ENCODE assay signal across 19 cellular contexts in genomic region chr1:230970432-230970831, GRCh38.
"Had no signal": no experiment of that assay in that cellular context is flagged by ENCODE, and none has a peak within 500 bp of the region (broad histone marks: within the 10 kb centered on the region; RNA-seq: fewer than 3 reads in every experiment).

No MANE protein-coding gene starts in this region.

- H3K4me1 ChIP-seq: left ventricle myocardium inferior, vagina had no signal

- H3K27me3 Mint-ChIP-seq: activated naive CD4-positive, alpha-beta T cell treated with anti-CD3 and anti-CD28 coated beads, Interleukin-2, amount 10 ng/mL, durations not matched to agents 7 days and 5 days; type B pancreatic cell had no signal

- H2AFZ ChIP-seq: hepatocyte had no signal

- H3K4me3 Mint-ChIP-seq: activated naive CD4-positive, alpha-beta T cell treated with anti-CD3 and anti-CD28 coated beads, Interleukin-2, amount 10 ng/mL, durations not matched to agents 7 days and 5 days; activated T-cell treated with anti-CD3 and anti-CD28 coated beads, Interleukin-2, amount 50 U/mL, for 72 hours; neural crest cell; type B pancreatic cell had no signal

- H3K9me3 Mint-ChIP-seq: activated naive CD4-positive, alpha-beta T cell treated with anti-CD3 and anti-CD28 coated beads, Interleukin-2, amount 10 ng/mL, durations not matched to agents 7 days and 5 days; activated T-cell treated with anti-CD3 and anti-CD28 coated beads, Interleukin-2, amount 50 U/mL, for 72 hours; neural crest cell; type B pancreatic cell had no signal

- H3K4me2 ChIP-seq: hepatocyte had no signal

- H3K4me3 ChIP-seq: body of pancreas, hepatocyte, left ventricle myocardium inferior, thoracic aorta, vagina had no signal

- H3K27me3 ChIP-seq: body of pancreas, hepatocyte, vagina had no signal

- H3K27ac ChIP-seq: body of pancreas, hepatocyte, left ventricle myocardium inferior, thoracic aorta, vagina had no signal

- H3K27ac Mint-ChIP-seq: activated naive CD4-positive, alpha-beta T cell treated with anti-CD3 and anti-CD28 coated beads, Interleukin-2, amount 10 ng/mL, durations not matched to agents 7 days and 5 days; activated T-cell treated with anti-CD3 and anti-CD28 coated beads, Interleukin-2, amount 50 U/mL, for 72 hours; type B pancreatic cell had no signal

- DNase-seq: activated CD8-positive, alpha-beta memory T cell treated with anti-CD3 and anti-CD28 coated beads, Interleukin-2, amount 50 U/mL, for 48 hours; activated effector memory CD4-positive, alpha-beta T cell treated with anti-CD3 and anti-CD28 coated beads, Interleukin-2, amount 50 U/mL, for 16 hours; activated naive CD4-positive, alpha-beta T cell treated with anti-CD3 and anti-CD28 coated beads, Interleukin-2, amount 10 ng/mL, durations not matched to agents 7 days and 5 days; activated T-cell treated with anti-CD3 and anti-CD28 coated beads, Interleukin-2, amount 50 U/mL, for 72 hours; anterior cingulate cortex; body of pancreas; glutamatergic neuron; left ventricle myocardium inferior; occipital lobe; small intestine; stimulated activated CD4-positive, alpha-beta T cell treated with anti-CD3 and anti-CD28 coated beads, Interleukin-2, amount 100 ng/mL, for 24 hours; stimulated activated naive CD4-positive, alpha-beta T cell; T1000 had no signal

- H3K36me3 Mint-ChIP-seq: type B pancreatic cell had no signal

- ATAC-seq: activated T-cell treated with anti-CD3 and anti-CD28 coated beads, Interleukin-2, amount 50 U/mL, for 72 hours; body of pancreas; sciatic nerve had no signal

- H3K36me3 ChIP-seq: left ventricle myocardium inferior, thoracic aorta, vagina had no signal

- H3K9me3 ChIP-seq: body of pancreas, left ventricle myocardium inferior, thoracic aorta, vagina had no signal

- H3K4me1 Mint-ChIP-seq: neural crest cell had no signal
